Comparison of ENCODE assay signal across 8 cellular contexts in the genomic region with DNA sequence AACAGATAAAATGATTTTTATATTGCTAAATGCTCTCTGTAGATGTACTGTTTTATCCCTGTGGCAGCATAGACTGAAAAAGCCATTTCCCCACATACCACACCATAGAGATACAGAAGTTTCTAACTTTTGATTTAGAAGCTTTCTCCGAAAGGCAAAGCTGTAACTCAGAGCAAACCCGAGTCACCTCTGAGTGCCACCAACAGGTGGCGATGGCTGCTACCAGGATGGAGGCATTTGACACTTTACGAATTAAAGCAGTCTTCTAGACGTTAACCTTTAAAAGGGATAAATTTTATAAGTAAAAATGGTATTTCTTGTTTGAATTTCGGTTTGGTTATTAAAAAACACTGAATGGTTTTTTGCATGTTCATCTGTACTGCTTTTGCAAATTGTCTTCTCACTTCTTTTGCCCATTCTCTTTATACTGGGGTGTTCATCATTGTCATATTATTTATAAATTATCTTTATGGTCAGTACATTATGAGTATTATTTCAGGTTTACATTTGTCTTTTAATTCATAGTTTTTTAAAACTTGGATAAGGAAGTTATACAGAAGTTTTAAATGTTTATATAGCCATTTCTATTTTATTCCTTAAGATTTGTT.
DNase-seq lines count a peak whose midpoint lies in the region; ATAC-seq, FAIRE-seq and TF ChIP-seq lines count a peak whose summit lies in the region.

No MANE protein-coding gene starts in this region.

- H3K9me1 ChIP-seq in K562 (ENCODE audit: control insufficient read depth, insufficient read depth, low read length), result no peaks in the 10 kb centered on the region

- FAIRE-seq in K562 (lab: Jason Lieb, UNC), result peak; percentile 88

- peak; percentile 22 for DNase-seq in activated T-cell treated with anti-CD3 and anti-CD28 coated beads, Interleukin-2, amount 50 U/mL, for 48 hours
- DNase-seq in activated T-cell treated with anti-CD3 and anti-CD28 coated beads, Interleukin-2, amount 50 U/mL, for 24 hours, result no peak
- peak; percentile 12 for DNase-seq in NCI-H2227 treated with DMSO at 0.1 percent for 48 hours (lab: John Stamatoyannopoulos, UW)
- DNase-seq in K562 (ENCODE audit: extremely low read depth in 1 of 4, low spot score in 3 of 4), result peak; percentile 38 to 69 (median 48)
- peak; percentile 43 for DNase-seq in kidney glomerular epithelial cell (lab: John Stamatoyannopoulos, UW)
- no peak for DNase-seq in foreskin melanocyte

- H3K27ac ChIP-seq in HEK293 (ENCODE audit: extremely low read depth, low read depth, low read length) (no peak overlapping the region), K562 (ENCODE audit: extremely low read depth, low read depth, low read length) (no peak overlapping the region)

- no peaks in the 10 kb centered on the region for H4K20me1 ChIP-seq in K562 (replicated peaks; ENCODE audit: control insufficient read depth, insufficient read depth, low read length)

- no peaks in the 10 kb centered on the region for H3K27me3 Mint-ChIP-seq in activated T-cell treated with anti-CD3 and anti-CD28 coated beads, Interleukin-2, amount 50 U/mL, for 24 hours

- in situ Hi-C loops in K562 (cut with MboI), result loop anchor here (25.0 kb wide), 1 partner anchor 884 kb away; no protein-coding TSS in a partner anchor

- CTCF ChIA-PET in HEK293 (lab: Yijun Ruan, JAX), result interaction anchor here (0.5 to 1.9 kb wide), 27 partner anchors 9 to 1291 kb away, joined by 3 to 12 read pairs (median 4); no protein-coding TSS in a partner anchor
- CTCF ChIA-PET in K562 (lab: Yijun Ruan, JAX; ENCODE audit: low intra/inter-chr PET ratio), result interaction anchor here (1.3 to 2.0 kb wide), 2 partner anchors 539 to 895 kb away, joined by 4 to 10 read pairs; no protein-coding TSS in a partner anchor

- no peaks in the 10 kb centered on the region; a peak in 1 of 5 replicates for H3K27me3 ChIP-seq in K562 (ENCODE audit: control insufficient read depth in 2 of 2, insufficient read depth in 2 of 2, low read length in 2 of 2)

- no peaks in the 10 kb centered on the region for H3K36me3 ChIP-seq in HEK293 (ENCODE audit: control insufficient read depth in 2 of 2, insufficient read depth in 1 of 2, low read length in 2 of 2)
- H3K36me3 ChIP-seq in K562 (ENCODE audit: control insufficient read depth, insufficient read depth, low read length), result no peaks in the 10 kb centered on the region

- H2AFZ ChIP-seq in K562 (ENCODE audit: low read depth, low read length), result no peak overlapping the region

- intact Hi-C loops in K562 (cut with micrococcal nuclease), result loop anchor here (1.0 to 5.0 kb wide), 4 partner anchors 139 to 894 kb away; no protein-coding TSS in a partner anchor

- H3K4me3 Mint-ChIP-seq in activated T-cell treated with anti-CD3 and anti-CD28 coated beads, Interleukin-2, amount 50 U/mL, for 24 hours, result no peak overlapping the region

- H3K79me2 ChIP-seq in K562 (ENCODE audit: control insufficient read depth, insufficient read depth, low read length), result no peaks in the 10 kb centered on the region

- H3K27ac Mint-ChIP-seq in activated T-cell treated with anti-CD3 and anti-CD28 coated beads, Interleukin-2, amount 50 U/mL, for 24 hours, result no peak overlapping the region

- H3K9me3 ChIP-seq in HEK293 (ENCODE audit: control insufficient read depth, insufficient read depth, low read depth, low read length), result no peaks in the 10 kb centered on the region
- H3K9me3 ChIP-seq in K562 (replicated peaks; ENCODE audit: control insufficient read depth, insufficient read depth, low read depth, low read length), result no peaks in the 10 kb centered on the region; the same call in 1 of the 2 replicates

- no peak overlapping the region for H3K4me2 ChIP-seq in K562 (ENCODE audit: insufficient read depth, low read length)

- TF ChIP-seq CTCF in HEK293 (tag by site-specific recombination; IDR thresholded peaks at IDR 0.05) (no peak; the same call in 1 of the 2 replicates), K562 (IDR thresholded peaks at IDR 0.05 in 2 of 3, conservative IDR thresholded peaks at IDR 0.05 in 1 of 3; ENCODE audit: insufficient read depth in 2 of 3, low read depth in 1 of 3, low read length in 3 of 3) (peak; percentile 76 to 83 (median 80))

- TF ChIP-seq EP300 in K562 (IDR thresholded peaks at IDR 0.05; ENCODE audit: low read length), result no peak

- no peak for TF ChIP-seq POLR2A in K562 (conservative IDR thresholded peaks at IDR 0.05)

- no peaks in the 10 kb centered on the region for H3K4me1 Mint-ChIP-seq in activated T-cell treated with anti-CD3 and anti-CD28 coated beads, Interleukin-2, amount 50 U/mL, for 24 hours (ENCODE audit: low read depth)

- WGBS in K562 (ENCODE audit: insufficient coverage, low coverage, missing lambda C conversion rate), result 2% methylated on average over 6 of the region's 6 CpGs

- H3K4me3 ChIP-seq in HEK293 (ENCODE audit: low read depth, low read length), result no peak overlapping the region
- no peak overlapping the region for H3K4me3 ChIP-seq in K562

- H3K9me3 Mint-ChIP-seq in activated T-cell treated with anti-CD3 and anti-CD28 coated beads, Interleukin-2, amount 50 U/mL, for 24 hours, result no peaks in the 10 kb centered on the region

- POLR2A ChIA-PET in HEK293 (lab: Yijun Ruan, JAX), result no interaction called here
- POLR2A ChIA-PET in K562 (lab: Yijun Ruan, JAX), result no interaction called here

- peak; percentile 86 to 90 for TF ChIP-seq RAD21 in K562 (CRISPR knock-in tag; conservative IDR thresholded peaks at IDR 0.05 in 1 of 2, IDR thresholded peaks at IDR 0.05 in 1 of 2)

- H3K9ac ChIP-seq in K562 (ENCODE audit: insufficient read depth in 1 of 2, low read depth in 2 of 2, low read length in 2 of 2), result no peak overlapping the region

- peak; percentile 90 for ATAC-seq in K562
- ATAC-seq in GM21423 (IDR thresholded peaks at IDR 0.05; ENCODE audit: unreplicated experiment), result no peak

- H3K36me3 Mint-ChIP-seq in activated T-cell treated with anti-CD3 and anti-CD28 coated beads, Interleukin-2, amount 50 U/mL, for 24 hours (ENCODE audit: low read depth), result no peaks in the 10 kb centered on the region

- no TSS peak for BruUV-seq in K562 (replicated peaks; lab: Mats Ljungman, UMichigan)

- peaks cover 11% of the 10 kb centered on the region for H3K4me1 ChIP-seq in HEK293 (ENCODE audit: control insufficient read depth, insufficient read depth, low read length)
- no peaks in the 10 kb centered on the region for H3K4me1 ChIP-seq in K562 (replicated peaks in 1 of 2; ENCODE audit: control insufficient read depth in 2 of 2, insufficient read depth in 2 of 2, low read length in 2 of 2)

TF ChIP-seq in HEK293, 187 proteins besides CTCF, POLR2A, EP300 and RAD21 (continues in another document):
- no peak for TF ChIP-seq ZNF24 (tag by site-specific recombination; IDR thresholded peaks at IDR 0.05)
- no peak for TF ChIP-seq ZNF37A (tag by site-specific recombination; IDR thresholded peaks at IDR 0.05)
- TF ChIP-seq, protein P1, sequence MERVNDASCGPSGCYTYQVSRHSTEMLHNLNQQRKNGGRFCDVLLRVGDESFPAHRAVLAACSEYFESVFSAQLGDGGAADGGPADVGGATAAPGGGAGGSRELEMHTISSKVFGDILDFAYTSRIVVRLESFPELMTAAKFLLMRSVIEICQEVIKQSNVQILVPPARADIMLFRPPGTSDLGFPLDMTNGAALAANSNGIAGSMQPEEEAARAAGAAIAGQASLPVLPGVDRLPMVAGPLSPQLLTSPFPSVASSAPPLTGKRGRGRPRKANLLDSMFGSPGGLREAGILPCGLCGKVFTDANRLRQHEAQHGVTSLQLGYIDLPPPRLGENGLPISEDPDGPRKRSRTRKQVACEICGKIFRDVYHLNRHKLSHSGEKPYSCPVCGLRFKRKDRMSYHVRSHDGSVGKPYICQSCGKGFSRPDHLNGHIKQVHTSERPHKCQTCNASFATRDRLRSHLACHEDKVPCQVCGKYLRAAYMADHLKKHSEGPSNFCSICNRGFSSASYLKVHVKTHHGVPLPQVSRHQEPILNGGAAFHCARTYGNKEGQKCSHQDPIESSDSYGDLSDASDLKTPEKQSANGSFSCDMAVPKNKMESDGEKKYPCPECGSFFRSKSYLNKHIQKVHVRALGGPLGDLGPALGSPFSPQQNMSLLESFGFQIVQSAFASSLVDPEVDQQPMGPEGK (tag by site-specific recombination; IDR thresholded peaks at IDR 0.05), result no peak
- no peak for TF ChIP-seq ZNF510 (tag by site-specific recombination; IDR thresholded peaks at IDR 0.05; ENCODE audit: insufficient replicate concordance)
- no peak for TF ChIP-seq ZNF585B (tag by site-specific recombination; IDR thresholded peaks at IDR 0.05)
- TF ChIP-seq PRDM1 (tag by site-specific recombination; IDR thresholded peaks at IDR 0.05), result peak; percentile 66
- TF ChIP-seq ZNF394 (tag by site-specific recombination; IDR thresholded peaks at IDR 0.05; ENCODE audit: borderline replicate concordance), result no peak
- TF ChIP-seq ZNF660 (tag by site-specific recombination; IDR thresholded peaks at IDR 0.05), result peak; percentile 57; the same call in 1 of the 2 replicates

TF ChIP-seq in K562, 482 proteins besides CTCF, POLR2A, EP300 and RAD21 (continues in another document):
- TF ChIP-seq ESRRA (IDR thresholded peaks at IDR 0.05; ENCODE audit: borderline replicate concordance, low read depth) (no peak), SIN3A (IDR thresholded peaks at IDR 0.05; ENCODE audit: borderline replicate concordance in 2 of 2, control insufficient read depth in 1 of 2, low read depth in 2 of 2, low read length in 2 of 2) (no peak), STAG1 (CRISPR knock-in tag; IDR thresholded peaks at IDR 0.05; ENCODE audit: borderline replicate concordance) (peak; percentile 33; the same call in 1 of the 2 replicates), SMC3 (conservative IDR thresholded peaks at IDR 0.05; ENCODE audit: insufficient read depth, low read depth, low read length) (peak; percentile 69)
- TF ChIP-seq, protein P2, sequence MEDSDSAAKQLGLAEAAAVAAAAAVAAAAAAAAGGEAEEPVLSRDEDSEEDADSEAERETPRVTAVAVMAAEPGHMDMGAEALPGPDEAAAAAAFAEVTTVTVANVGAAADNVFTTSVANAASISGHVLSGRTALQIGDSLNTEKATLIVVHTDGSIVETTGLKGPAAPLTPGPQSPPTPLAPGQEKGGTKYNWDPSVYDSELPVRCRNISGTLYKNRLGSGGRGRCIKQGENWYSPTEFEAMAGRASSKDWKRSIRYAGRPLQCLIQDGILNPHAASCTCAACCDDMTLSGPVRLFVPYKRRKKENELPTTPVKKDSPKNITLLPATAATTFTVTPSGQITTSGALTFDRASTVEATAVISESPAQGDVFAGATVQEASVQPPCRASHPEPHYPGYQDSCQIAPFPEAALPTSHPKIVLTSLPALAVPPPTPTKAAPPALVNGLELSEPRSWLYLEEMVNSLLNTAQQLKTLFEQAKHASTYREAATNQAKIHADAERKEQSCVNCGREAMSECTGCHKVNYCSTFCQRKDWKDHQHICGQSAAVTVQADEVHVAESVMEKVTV (CRISPR knock-in tag; IDR thresholded peaks at IDR 0.05), result peak; percentile 75

Comparison
In these comparisons a context has a peak if more than half of its experiments do, and no peak if none do; other contexts are left out.
1. DNase-seq: peak in activated T-cell treated with anti-CD3 and anti-CD28 coated beads, Interleukin-2, amount 50 U/mL, for 48 hours (2 of 2), NCI-H2227 treated with DMSO at 0.1 percent for 48 hours (single experiment), K562 (4 of 4) and kidney glomerular epithelial cell (single experiment); none in activated T-cell treated with anti-CD3 and anti-CD28 coated beads, Interleukin-2, amount 50 U/mL, for 24 hours (single experiment) and foreskin melanocyte (single experiment).